10 cellular contexts compared by ENCODE assay signal in the genomic region with DNA sequence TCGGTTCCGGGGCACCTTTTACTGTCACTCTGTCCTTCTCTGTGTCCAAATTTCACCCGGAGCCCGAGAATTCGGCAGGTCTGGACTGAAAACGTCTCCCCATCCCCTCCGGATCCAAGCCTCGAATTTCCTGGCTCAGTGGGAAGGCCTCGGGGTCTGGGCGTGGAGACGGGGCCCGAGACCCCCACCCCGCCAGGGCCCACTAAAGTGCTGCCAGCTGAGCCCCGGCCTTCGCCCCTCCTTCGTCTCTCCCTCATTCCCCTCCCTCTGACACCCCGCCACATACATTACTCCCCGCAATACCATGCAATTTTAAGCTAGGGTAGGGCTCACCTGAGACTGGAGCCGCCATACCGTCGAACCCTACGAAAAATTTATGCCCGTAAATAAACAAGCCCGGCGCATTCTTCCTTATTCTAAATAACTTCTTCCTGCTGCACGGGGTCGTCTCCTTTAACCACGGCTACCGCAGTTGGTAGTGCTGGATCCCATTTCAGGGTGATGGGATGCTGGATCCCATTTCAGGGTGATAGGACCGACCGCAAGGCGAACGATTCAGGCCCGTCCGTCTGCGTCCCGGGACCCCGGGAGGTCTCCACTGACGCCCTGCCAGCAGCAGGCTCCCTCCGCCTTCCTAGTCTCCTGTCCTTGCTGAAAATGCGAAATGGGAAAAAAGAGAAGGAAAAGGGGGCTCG. TPM values are rescaled to one million over a fixed set of nuclear protein-coding genes. Genes with fewer than 3 reads are reported as not detected.
DNase-seq lines count a peak whose midpoint lies in the region; ATAC-seq, FAIRE-seq and TF ChIP-seq lines count a peak whose summit lies in the region.
"Had no signal": no experiment of that assay in that cellular context is flagged by ENCODE, and none has a peak within 500 bp of the region (broad histone marks: within the 10 kb centered on the region; RNA-seq: fewer than 3 reads in every experiment).

No MANE protein-coding gene starts in this region.

- H3K9ac ChIP-seq in HepG2 (ENCODE audit: insufficient read depth, low read depth, low read length) = peak overlapping the region; percentile 41; the same call in 1 of the 2 replicates

- intact Hi-C loops in HepG2 (cut with micrococcal nuclease; ENCODE audit: unreplicated experiment) = no loop called here

- peak overlapping the region; percentile 88 for H3K27ac Mint-ChIP-seq in stimulated activated naive CD8-positive, alpha-beta T cell treated with anti-CD3 and anti-CD28 coated beads, Interleukin-15, Interleukin-2, amounts not matched to agents 100 ng/mL and 50 ng/mL, for 24 hours

- POLR2A ChIA-PET in HepG2 (lab: Yijun Ruan, JAX) = interaction anchor here (1.0 to 1.8 kb wide), 8 partner anchors 8 to 81 kb away, joined by 3 to 20 read pairs (median 5); a partner anchor contains a TSS

- peaks cover 62% of the 10 kb centered on the region for H3K4me1 ChIP-seq in HepG2 (ENCODE audit: insufficient read depth, low read length)

- in situ Hi-C loops in astrocyte of the spinal cord (cut with HindIII; ENCODE audit: low sequenced_read_pairs) (no loop called here), HepG2 (cut with HindIII; ENCODE audit: extremely low pct_ligation_motif_present, low pct_unique_long_range_greater_than_20kb) (no loop called here)

- peaks cover 42% of the 10 kb centered on the region for H3K4me1 Mint-ChIP-seq in stimulated activated naive CD8-positive, alpha-beta T cell treated with anti-CD3 and anti-CD28 coated beads, Interleukin-15, Interleukin-2, amounts not matched to agents 100 ng/mL and 50 ng/mL, for 24 hours (ENCODE audit: low read depth)

- no peak overlapping the region for H3K27ac ChIP-seq in HepG2 (ENCODE audit: extremely low read length, insufficient read depth, low read length)

- no peak for ATAC-seq in stimulated activated naive CD8-positive, alpha-beta T cell treated with anti-CD3 and anti-CD28 coated beads, Interleukin-15, Interleukin-2, amounts not matched to agents 100 U/mL and 50 U/mL, for 24 hours
- no peak for ATAC-seq in HepG2
- ATAC-seq in HG02642 (IDR thresholded peaks at IDR 0.05; ENCODE audit: poor library complexity, unreplicated experiment) = no peak
- ATAC-seq in HG03139 (IDR thresholded peaks at IDR 0.05; ENCODE audit: unreplicated experiment) = no peak

- no peak for DNase-seq in stimulated activated naive CD8-positive, alpha-beta T cell treated with anti-CD3 and anti-CD28 coated beads, Interleukin-15, Interleukin-2, amounts not matched to agents 100 U/mL and 50 U/mL, for 24 hours
- DNase-seq in astrocyte of the spinal cord (ENCODE audit: low read depth, low spot score) (no peak), HepG2 (ENCODE audit: low spot score) (no peak), NAMALWA (ENCODE audit: low spot score) (no peak), urothelium cell line (ENCODE audit: low spot score) (no peak)
- DNase-seq: amniotic stem cell had no signal

- H3K4me3 Mint-ChIP-seq in stimulated activated naive CD8-positive, alpha-beta T cell treated with anti-CD3 and anti-CD28 coated beads, Interleukin-15, Interleukin-2, amounts not matched to agents 100 ng/mL and 50 ng/mL, for 24 hours = peak overlapping the region; percentile 84

- no TSS peak for BruUV-seq in HepG2 (replicated peaks; lab: Mats Ljungman, UMichigan)

- FAIRE-seq in HepG2 (lab: Jason Lieb, UNC) = no peak
- FAIRE-seq in urothelium cell line (lab: Jason Lieb, UNC) = no peak

- H3K79me2 ChIP-seq in HepG2 (ENCODE audit: insufficient read depth, low read length) = no peaks in the 10 kb centered on the region

- peak overlapping the region; percentile 96 for H3K4me2 ChIP-seq in HepG2 (ENCODE audit: low read depth, low read length)

- H4K20me1 ChIP-seq in HepG2 (ENCODE audit: insufficient read depth, low read length) = no peaks in the 10 kb centered on the region

- no peak for TF ChIP-seq POLR2A in HepG2 (IDR thresholded peaks at IDR 0.05; ENCODE audit: insufficient read depth in 1 of 2, low read depth in 2 of 2, low read length in 2 of 2)

- H3K27me3 Mint-ChIP-seq in stimulated activated naive CD8-positive, alpha-beta T cell treated with anti-CD3 and anti-CD28 coated beads, Interleukin-15, Interleukin-2, amounts not matched to agents 100 ng/mL and 50 ng/mL, for 24 hours = peaks cover 85% of the 10 kb centered on the region

- WGBS in HepG2 (ENCODE audit: low lambda C conversion rate) = 44% methylated on average over 29 of the region's 42 CpGs

- H3K27me3 ChIP-seq in HepG2 (ENCODE audit: control insufficient read depth in 1 of 2, insufficient read depth in 2 of 2, low read length in 2 of 2) = no peaks in the 10 kb centered on the region; a peak in 2 of 5 replicates

- H3K4me3 ChIP-seq in astrocyte of the spinal cord (ENCODE audit: low read depth, low read length) = peak overlapping the region; percentile 46
- peak overlapping the region; percentile 64 to 83 (median 72); a peak in 5 of 6 replicates for H3K4me3 ChIP-seq in HepG2 (replicated peaks in 1 of 3; ENCODE audit: insufficient read depth in 1 of 3, low read depth in 2 of 3, low read length in 3 of 3)

- TF ChIP-seq EP300 in HepG2 (IDR thresholded peaks at IDR 0.05; ENCODE audit: low read depth in 2 of 2, low read length in 2 of 2) (no peak), HepG2 (CRISPR knock-in tag; IDR thresholded peaks at IDR 0.05; ENCODE audit: borderline replicate concordance) (no peak)

- no peaks in the 10 kb centered on the region for H3K36me3 ChIP-seq in HepG2 (replicated peaks in 1 of 2; ENCODE audit: control insufficient read depth in 1 of 2, insufficient read depth in 2 of 2, low read length in 2 of 2)

- no peak for TF ChIP-seq RAD21 in HepG2 (CRISPR knock-in tag; IDR thresholded peaks at IDR 0.05)

- H3K9me3 Mint-ChIP-seq in stimulated activated naive CD8-positive, alpha-beta T cell treated with anti-CD3 and anti-CD28 coated beads, Interleukin-15, Interleukin-2, amounts not matched to agents 100 ng/mL and 50 ng/mL, for 24 hours = no peaks in the 10 kb centered on the region

- no peak overlapping the region for H2AFZ ChIP-seq in HepG2 (ENCODE audit: low read length)

- TF ChIP-seq CTCF in astrocyte of the spinal cord (IDR thresholded peaks at IDR 0.05; ENCODE audit: low read depth, low read length) (no peak), HepG2 (CRISPR knock-in tag; IDR thresholded peaks at IDR 0.05) (no peak)

- CTCF ChIA-PET in HepG2 (lab: Yijun Ruan, JAX; ENCODE audit: low intra/inter-chr PET ratio, low total read pairs) = no interaction called here

- H3K36me3 Mint-ChIP-seq in stimulated activated naive CD8-positive, alpha-beta T cell treated with anti-CD3 and anti-CD28 coated beads, Interleukin-15, Interleukin-2, amounts not matched to agents 100 ng/mL and 50 ng/mL, for 24 hours (ENCODE audit: low read depth) = peaks cover 10% of the 10 kb centered on the region

- no peaks in the 10 kb centered on the region for H3K9me3 ChIP-seq in HepG2 (ENCODE audit: low read length)

RNA-seq across cellular contexts. Expression of a gene that starts 4.4 kb away (rescaled TPM):
- not detected in 2 replicates for total RNA-seq in HepG2 (2016; rRNA removed; fragmentation: Illumina TruSeq; extraction: Trizol)
- total RNA-seq in HepG2 (2016; cell fraction: cytosol; rRNA removed; fragmentation: Illumina TruSeq; extraction: Trizol; ENCODE audit: low read depth) = not detected in 2 replicates
- 0.15 TPM in 1 of 2 replicates, not detected in the other for total RNA-seq in HepG2 (2016; cell fraction: insoluble cytoplasmic fraction; rRNA removed; fragmentation: Illumina TruSeq; extraction: Trizol)
- total RNA-seq in HepG2 (2016; cell fraction: membrane; rRNA removed; fragmentation: Illumina TruSeq; extraction: Trizol) = not detected in 2 replicates
- not detected in 2 replicates for total RNA-seq in HepG2 (2016; cell fraction: nucleus; rRNA removed; fragmentation: Illumina TruSeq; extraction: Trizol)
- 0.90 and 0.97 TPM in 2 replicates for polyA plus RNA-seq in HepG2 (2011; rRNA removed)
- polyA plus RNA-seq in HepG2 (2011; cell fraction: cytosol; rRNA removed) = 0.94 and 1.1 TPM in 2 replicates
- 0.88 and 1.3 TPM in 2 replicates for polyA plus RNA-seq in HepG2 (2011; cell fraction: nucleus; rRNA removed)
- 0.25 and 0.40 TPM in 2 replicates for polyA plus RNA-seq in HepG2 (2012)
- polyA plus RNA-seq in HepG2 (2016; cell fraction: cytosol; fragmentation: Illumina TruSeq; extraction: Trizol; ENCODE audit: low read depth) = not detected in 2 replicates
- not detected in 2 replicates for polyA plus RNA-seq in HepG2 (2016; cell fraction: insoluble cytoplasmic fraction; fragmentation: Illumina TruSeq; extraction: Trizol; ENCODE audit: low read depth)
- not detected in 2 replicates for polyA plus RNA-seq in HepG2 (2016; cell fraction: membrane; fragmentation: Illumina TruSeq; extraction: Trizol; ENCODE audit: low read depth)
- polyA plus RNA-seq in HepG2 (2016; cell fraction: nucleus; fragmentation: Illumina TruSeq; extraction: Trizol; ENCODE audit: insufficient read depth, low read depth) = 0.53 TPM in 1 of 2 replicates, not detected in the other
- 4.7 and 5.0 TPM in 2 replicates for polyA minus RNA-seq in HepG2 (2011; rRNA and poly(A)+ RNA removed; ENCODE audit: low replicate concordance)
- 0.69 TPM in 1 of 2 replicates, not detected in the other for polyA minus RNA-seq in HepG2 (2011; cell fraction: cytosol; rRNA and poly(A)+ RNA removed)
- 0.64 TPM in 1 of 2 replicates, not detected in the other for polyA minus RNA-seq in HepG2 (2011; cell fraction: nucleus; rRNA and poly(A)+ RNA removed)
- total RNA-seq: posterior vena cava had no signal

RNA-seq across cellular contexts. Expression of a gene that starts 48.8 kb away (rescaled TPM):
- total RNA-seq in HepG2 (2016; rRNA removed; fragmentation: Illumina TruSeq; extraction: Trizol) = 0.97 and 1.2 TPM in 2 replicates
- total RNA-seq in HepG2 (2016; cell fraction: cytosol; rRNA removed; fragmentation: Illumina TruSeq; extraction: Trizol; ENCODE audit: low read depth) = 0.51 and 0.71 TPM in 2 replicates
- 0.78 and 0.92 TPM in 2 replicates for total RNA-seq in HepG2 (2016; cell fraction: insoluble cytoplasmic fraction; rRNA removed; fragmentation: Illumina TruSeq; extraction: Trizol)
- total RNA-seq in HepG2 (2016; cell fraction: membrane; rRNA removed; fragmentation: Illumina TruSeq; extraction: Trizol) = 1.7 and 2.6 TPM in 2 replicates
- total RNA-seq in HepG2 (2016; cell fraction: nucleus; rRNA removed; fragmentation: Illumina TruSeq; extraction: Trizol) = 0.78 and 1.0 TPM in 2 replicates
- 0.59 and 0.77 TPM in 2 replicates for polyA plus RNA-seq in HepG2 (2011; rRNA removed)
- polyA plus RNA-seq in HepG2 (2011; cell fraction: cytosol; rRNA removed) = 0.38 and 0.42 TPM in 2 replicates
- 1.5 and 1.7 TPM in 2 replicates for polyA plus RNA-seq in HepG2 (2011; cell fraction: nucleus; rRNA removed)
- polyA plus RNA-seq in HepG2 (2012) = 2.8 and 3.3 TPM in 2 replicates
- 1.4 and 1.9 TPM in 2 replicates for polyA plus RNA-seq in HepG2 (2016; cell fraction: cytosol; fragmentation: Illumina TruSeq; extraction: Trizol; ENCODE audit: low read depth)
- polyA plus RNA-seq in HepG2 (2016; cell fraction: insoluble cytoplasmic fraction; fragmentation: Illumina TruSeq; extraction: Trizol; ENCODE audit: low read depth) = 2.2 and 3.9 TPM in 2 replicates
- polyA plus RNA-seq in HepG2 (2016; cell fraction: membrane; fragmentation: Illumina TruSeq; extraction: Trizol; ENCODE audit: low read depth) = 3.0 and 3.5 TPM in 2 replicates
- polyA plus RNA-seq in HepG2 (2016; cell fraction: nucleus; fragmentation: Illumina TruSeq; extraction: Trizol; ENCODE audit: insufficient read depth, low read depth) = 2.6 and 3.8 TPM in 2 replicates
- 1.5 and 2.3 TPM in 2 replicates for polyA minus RNA-seq in HepG2 (2011; rRNA and poly(A)+ RNA removed; ENCODE audit: low replicate concordance)
- polyA minus RNA-seq in HepG2 (2011; cell fraction: cytosol; rRNA and poly(A)+ RNA removed) = 2.1 and 2.5 TPM in 2 replicates
- polyA minus RNA-seq in HepG2 (2011; cell fraction: nucleus; rRNA and poly(A)+ RNA removed) = 0.26 and 0.50 TPM in 2 replicates

RNA-seq across cellular contexts. Expression of a gene that starts 51.4 kb away (rescaled TPM):
- total RNA-seq in HepG2 (2016; rRNA removed; fragmentation: Illumina TruSeq; extraction: Trizol) = 16.5 and 18.0 TPM in 2 replicates
- total RNA-seq in HepG2 (2016; cell fraction: cytosol; rRNA removed; fragmentation: Illumina TruSeq; extraction: Trizol; ENCODE audit: low read depth) = 3.5 and 3.9 TPM in 2 replicates
- 15.2 and 18.5 TPM in 2 replicates for total RNA-seq in HepG2 (2016; cell fraction: insoluble cytoplasmic fraction; rRNA removed; fragmentation: Illumina TruSeq; extraction: Trizol)
- 9.1 and 10.4 TPM in 2 replicates for total RNA-seq in HepG2 (2016; cell fraction: membrane; rRNA removed; fragmentation: Illumina TruSeq; extraction: Trizol)
- total RNA-seq in HepG2 (2016; cell fraction: nucleus; rRNA removed; fragmentation: Illumina TruSeq; extraction: Trizol) = 12.6 and 15.6 TPM in 2 replicates
- polyA plus RNA-seq in HepG2 (2011; rRNA removed) = 3.5 and 4.0 TPM in 2 replicates
- polyA plus RNA-seq in HepG2 (2011; cell fraction: cytosol; rRNA removed) = 1.9 and 2.7 TPM in 2 replicates
- polyA plus RNA-seq in HepG2 (2011; cell fraction: nucleus; rRNA removed) = 7.0 and 8.7 TPM in 2 replicates
- 4.4 and 6.0 TPM in 2 replicates for polyA plus RNA-seq in HepG2 (2012)
- polyA plus RNA-seq in HepG2 (2016; cell fraction: cytosol; fragmentation: Illumina TruSeq; extraction: Trizol; ENCODE audit: low read depth) = 0.78 TPM in 2 replicates
- polyA plus RNA-seq in HepG2 (2016; cell fraction: insoluble cytoplasmic fraction; fragmentation: Illumina TruSeq; extraction: Trizol; ENCODE audit: low read depth) = 14.6 and 15.4 TPM in 2 replicates
- 2.1 and 2.2 TPM in 2 replicates for polyA plus RNA-seq in HepG2 (2016; cell fraction: membrane; fragmentation: Illumina TruSeq; extraction: Trizol; ENCODE audit: low read depth)
- polyA plus RNA-seq in HepG2 (2016; cell fraction: nucleus; fragmentation: Illumina TruSeq; extraction: Trizol; ENCODE audit: insufficient read depth, low read depth) = 18.5 and 20.4 TPM in 2 replicates
- polyA minus RNA-seq in HepG2 (2011; rRNA and poly(A)+ RNA removed; ENCODE audit: low replicate concordance) = 5.2 and 14.9 TPM in 2 replicates
- polyA minus RNA-seq in HepG2 (2011; cell fraction: cytosol; rRNA and poly(A)+ RNA removed) = 4.4 and 4.9 TPM in 2 replicates
- polyA minus RNA-seq in HepG2 (2011; cell fraction: nucleus; rRNA and poly(A)+ RNA removed) = 11.8 and 14.4 TPM in 2 replicates
